ENCODE assay signal across 1 cellular context in the genomic region with DNA sequence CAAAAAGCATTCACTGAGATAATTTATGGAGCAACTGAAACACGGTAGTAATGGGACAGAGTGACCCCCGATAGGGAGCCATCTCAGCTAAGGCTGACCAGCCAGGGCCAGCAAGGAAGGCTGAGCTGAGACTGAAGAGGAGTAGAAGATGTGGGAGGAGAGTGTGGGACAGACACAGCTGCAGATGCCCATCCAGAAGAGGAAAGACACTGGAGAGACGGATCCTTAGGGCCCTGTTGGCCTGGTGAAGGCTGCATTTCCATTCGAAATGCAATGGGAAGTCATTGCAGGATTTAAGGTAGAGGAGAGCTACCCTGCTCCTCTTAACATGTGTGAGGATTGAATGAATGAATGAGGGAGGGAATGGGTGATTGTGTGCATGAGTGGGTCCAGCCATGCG.
TF ChIP-seq lines count a peak whose summit lies in the region.

No MANE protein-coding gene starts in this region.

TF ChIP-seq in H1, 55 proteins besides CTCF, POLR2A, EP300 and RAD21:
- TF ChIP-seq YY1 (IDR thresholded peaks at IDR 0.05; ENCODE audit: low read depth, low read length) (no peak), KDM5A (IDR thresholded peaks at IDR 0.05; ENCODE audit: low read length) (no peak), FOSL1 (IDR thresholded peaks at IDR 0.05; ENCODE audit: insufficient read depth, low read depth, low read length) (no peak), SUZ12 (IDR thresholded peaks at IDR 0.05; ENCODE audit: low read length) (no peak), CTBP2 (IDR thresholded peaks at IDR 0.05; ENCODE audit: borderline replicate concordance, insufficient read depth, insufficient read length, low read length) (no peak), CREB1 (IDR thresholded peaks at IDR 0.05) (no peak), CBX8 (IDR thresholded peaks at IDR 0.05; ENCODE audit: borderline replicate concordance, low read depth, low read length) (no peak), KDM4A (IDR thresholded peaks at IDR 0.05; ENCODE audit: low read depth, low read length, severe bottlenecking) (no peak), KDM1A (IDR thresholded peaks at IDR 0.05; ENCODE audit: borderline replicate concordance, low read length) (no peak), GABPA (IDR thresholded peaks at IDR 0.05; ENCODE audit: borderline replicate concordance, insufficient read depth, low read length) (no peak), RNF2 (IDR thresholded peaks at IDR 0.05; ENCODE audit: borderline replicate concordance, low read depth, low read length, missing control alignments, poor library complexity, severe bottlenecking) (no peak), TEAD4 (IDR thresholded peaks at IDR 0.05; ENCODE audit: low read depth, low read length) (no peak), ZNF274 (IDR thresholded peaks at IDR 0.05; ENCODE audit: borderline replicate concordance, extremely low read depth, low read length) (no peak), BRCA1 (IDR thresholded peaks at IDR 0.05; ENCODE audit: low read depth, low read length) (no peak), HDAC6 (IDR thresholded peaks at IDR 0.05; ENCODE audit: low read depth, low read length) (no peak)
